ENCODE assay signal across 12 cellular contexts in genomic region chr10:34967411-34967880, GRCh38.
DNase-seq lines count a peak whose midpoint lies in the region; ATAC-seq and TF ChIP-seq lines count a peak whose summit lies in the region.
"Had no signal": no experiment of that assay in that cellular context is flagged by ENCODE, and none has a peak within 500 bp of the region (broad histone marks: within the 10 kb centered on the region; RNA-seq: fewer than 3 reads in every experiment).

No MANE protein-coding gene starts in this region.

- POLR2A ChIA-PET in activated CD8-positive, alpha-beta T cell treated with anti-CD3 and anti-CD28 coated beads for 36 hours (lab: Charles Lee), result interaction anchor here (0.6 kb wide), 1 partner anchor 26 kb away, joined by 3 read pairs; no protein-coding TSS in a partner anchor

- 87 to 90% methylated on average over 10 of the region's 10 CpGs for WGBS in ectodermal cell, 2 experiments

- no peaks in the 10 kb centered on the region for H3K9me3 Mint-ChIP-seq in activated CD8-positive, alpha-beta T cell treated with anti-CD3 and anti-CD28 coated beads for 36 hours
- H3K9me3 Mint-ChIP-seq: activated T-cell treated with anti-CD3 and anti-CD28 coated beads, Interleukin-2, amount 50 U/mL, for 4 hours had no signal

- intact Hi-C loops in activated CD8-positive, alpha-beta T cell treated with anti-CD3 and anti-CD28 coated beads for 36 hours (cut with micrococcal nuclease), result no loop called here

- H3K36me3 ChIP-seq in ectodermal cell (ENCODE audit: control insufficient read depth, insufficient read depth, low read length) (no peaks in the 10 kb centered on the region), stomach smooth muscle (ENCODE audit: control insufficient read depth in 2 of 2, insufficient read depth in 2 of 2, low read length in 2 of 2) (no peaks in the 10 kb centered on the region)

- CTCF ChIA-PET in activated CD8-positive, alpha-beta T cell treated with anti-CD3 and anti-CD28 coated beads for 36 hours (lab: Charles Lee), result no interaction called here

- H3K27me3 Mint-ChIP-seq in activated CD8-positive, alpha-beta T cell treated with anti-CD3 and anti-CD28 coated beads for 36 hours, result no peaks in the 10 kb centered on the region

- ATAC-seq in GM21515 (IDR thresholded peaks at IDR 0.05; ENCODE audit: unreplicated experiment), result no peak
- no peak for ATAC-seq in activated CD8-positive, alpha-beta T cell treated with anti-CD3 and anti-CD28 coated beads for 36 hours
- no peak for ATAC-seq in GM18867 (IDR thresholded peaks at IDR 0.05; ENCODE audit: unreplicated experiment)
- ATAC-seq: activated T-cell treated with anti-CD3 and anti-CD28 coated beads, Interleukin-2, amount 50 U/mL, for 4 hours; HCT116 had no signal

- DNase-seq in H4 (ENCODE audit: low spot score), result peak; percentile 37
- peak; percentile 1 for DNase-seq in kidney glomerular epithelial cell (lab: John Stamatoyannopoulos, UW)
- DNase-seq in iPS-NIHi7 (ENCODE audit: extremely low spot score), result no peak
- no peak for DNase-seq in activated CD8-positive, alpha-beta T cell treated with anti-CD3 and anti-CD28 coated beads for 36 hours
- DNase-seq: activated T-cell treated with anti-CD3 and anti-CD28 coated beads, Interleukin-2, amount 50 U/mL, for 4 hours; DMS53; NCI-H1105 had no signal

- no peaks in the 10 kb centered on the region for H3K36me3 Mint-ChIP-seq in activated CD8-positive, alpha-beta T cell treated with anti-CD3 and anti-CD28 coated beads for 36 hours (ENCODE audit: low read depth)

- H3K27ac Mint-ChIP-seq in activated CD8-positive, alpha-beta T cell treated with anti-CD3 and anti-CD28 coated beads for 36 hours, result no peak overlapping the region

- H3K27ac ChIP-seq in ectodermal cell (ENCODE audit: insufficient read depth, low read depth, low read length, poor library complexity, severe bottlenecking) (peak overlapping the region; percentile 33), stomach smooth muscle (ENCODE audit: low read length) (peak overlapping the region; percentile 70)

- no peak overlapping the region for H3K4me3 Mint-ChIP-seq in activated CD8-positive, alpha-beta T cell treated with anti-CD3 and anti-CD28 coated beads for 36 hours
- H3K4me3 Mint-ChIP-seq: activated T-cell treated with anti-CD3 and anti-CD28 coated beads, Interleukin-2, amount 50 U/mL, for 4 hours had no signal

- H3K4me1 ChIP-seq in ectodermal cell (ENCODE audit: control insufficient read depth, insufficient read depth, low read length) (no peaks in the 10 kb centered on the region), stomach smooth muscle (ENCODE audit: control insufficient read depth, insufficient read depth, low read length) (peaks cover 6% of the 10 kb centered on the region)

- H3K27me3 ChIP-seq in ectodermal cell (ENCODE audit: control insufficient read depth, insufficient read depth, low read length, poor library complexity, severe bottlenecking), result no peaks in the 10 kb centered on the region
- no peaks in the 10 kb centered on the region for H3K27me3 ChIP-seq in stomach smooth muscle (ENCODE audit: control insufficient read depth in 1 of 2, insufficient read depth in 2 of 2, low read length in 2 of 2)

- no peak for TF ChIP-seq CTCF in activated CD8-positive, alpha-beta T cell treated with anti-CD3 and anti-CD28 coated beads for 36 hours (IDR thresholded peaks at IDR 0.05)

- peak overlapping the region in 1 of 2 donors; percentile 5 for H3K9ac ChIP-seq in stomach smooth muscle (ENCODE audit: low read length in 2 of 2)

- H3K9me3 ChIP-seq in ectodermal cell (ENCODE audit: control insufficient read depth, low read length) (no peaks in the 10 kb centered on the region), stomach smooth muscle (ENCODE audit: control insufficient read depth in 2 of 2, low read length in 2 of 2) (no peaks in the 10 kb centered on the region)

- H3K4me3 ChIP-seq in ectodermal cell (ENCODE audit: insufficient read depth, low read depth, low read length), result no peak overlapping the region
- peak overlapping the region; percentile 32 to 35 for H3K4me3 ChIP-seq in stomach smooth muscle (ENCODE audit: low read length in 2 of 2)

- no peaks in the 10 kb centered on the region for H3K4me1 Mint-ChIP-seq in activated CD8-positive, alpha-beta T cell treated with anti-CD3 and anti-CD28 coated beads for 36 hours (ENCODE audit: low read depth)

Comparison
In these comparisons a context has a peak if more than half of its experiments do, and no peak if none do; other contexts are left out.
1. DNase-seq: peak in H4 (single experiment) and kidney glomerular epithelial cell (single experiment); none in iPS-NIHi7 (single experiment) and activated CD8-positive, alpha-beta T cell treated with anti-CD3 and anti-CD28 coated beads for 36 hours (single experiment).